10 cellular contexts compared by ENCODE assay signal in genomic region chr7:108347616-108348015, GRCh38.
A peak's percentile ranks its signal among the peaks of the same experiment; 100 is the strongest.
DNase-seq lines count a peak whose midpoint lies in the region; ATAC-seq and TF ChIP-seq lines count a peak whose summit lies in the region.
"Had no signal": no experiment of that assay in that cellular context is flagged by ENCODE, and none has a peak within 500 bp of the region (broad histone marks: within the 10 kb centered on the region; RNA-seq: fewer than 3 reads in every experiment).

No MANE protein-coding gene starts in this region.

- H3K4me3 Mint-ChIP-seq in GM23338 (no peak overlapping the region), endothelial cell (ENCODE audit: unreplicated experiment) (no peak overlapping the region), neural progenitor cell (no peak overlapping the region)
- H3K4me3 Mint-ChIP-seq: activated naive CD4-positive, alpha-beta T cell treated with anti-CD3 and anti-CD28 coated beads, Interleukin-2, amount 10 ng/mL, durations not matched to agents 7 days and 5 days had no signal

- H3K27me3 ChIP-seq in GM23338 (ENCODE audit: insufficient read depth) (no peaks in the 10 kb centered on the region), PC-3 (ENCODE audit: low read length) (no peaks in the 10 kb centered on the region), neural progenitor cell (no peaks in the 10 kb centered on the region)

- H3K4me3 ChIP-seq in GM23338 = no peak overlapping the region
- no peak overlapping the region for H3K4me3 ChIP-seq in PC-3 (ENCODE audit: low read length)
- no peak overlapping the region for H3K4me3 ChIP-seq in neural progenitor cell

- POLR2A ChIA-PET in PC-3 (lab: Charles Lee; ENCODE audit: unreplicated experiment) = no interaction called here
- POLR2A ChIA-PET in GM10248 (lab: Yijun Ruan, JAX) = interaction anchor here (0.6 kb wide), 2 partner anchors 34 to 211 kb away, joined by 3 to 7 read pairs; no protein-coding TSS in a partner anchor

- intact Hi-C loops in PC-3 (cut with micrococcal nuclease) = no loop called here

- DNase-seq in GM23338 (ENCODE audit: low spot score) = peak; percentile 96
- DNase-seq in PC-3 = peak; percentile 49
- peak; percentile 58 for DNase-seq in endothelial cell (ENCODE audit: low spot score)
- peak; percentile 89 for DNase-seq in neural progenitor cell (ENCODE audit: low spot score)
- no peak for DNase-seq in activated effector memory CD4-positive, alpha-beta T cell treated with Interleukin-2 at 50 U/mL for 16 hours
- DNase-seq in NCI-H510A treated with DMSO at 0.1 percent for 48 hours (lab: John Stamatoyannopoulos, UW) = no peak
- DNase-seq in activated T-cell treated with anti-CD3 and anti-CD28 coated beads for 4 hours = no peak
- no peak for DNase-seq in GM10248 (ENCODE audit: extremely low spot score)
- DNase-seq: activated naive CD4-positive, alpha-beta T cell treated with anti-CD3 and anti-CD28 coated beads, Interleukin-2, amount 10 ng/mL, durations not matched to agents 7 days and 5 days; DMS53 had no signal

- H3K27ac ChIP-seq in GM23338 (ENCODE audit: low read depth) = peak overlapping the region; percentile 55
- no peak overlapping the region for H3K27ac ChIP-seq in PC-3 (ENCODE audit: low read length)
- peak overlapping the region; percentile 67 for H3K27ac ChIP-seq in neural progenitor cell

- H3K9me2 ChIP-seq in GM23338 (ENCODE audit: insufficient read depth) = no peaks in the 10 kb centered on the region; the same call in 1 of the 2 replicates
- no peaks in the 10 kb centered on the region for H3K9me2 ChIP-seq in PC-3 (replicated peaks; ENCODE audit: low read length)

- H3K9me3 ChIP-seq in PC-3 (ENCODE audit: low read length) (no peaks in the 10 kb centered on the region), neural progenitor cell (ENCODE audit: low read depth) (no peaks in the 10 kb centered on the region)

- no peaks in the 10 kb centered on the region for H3K36me3 Mint-ChIP-seq in GM23338 (ENCODE audit: low read depth)
- no peaks in the 10 kb centered on the region for H3K36me3 Mint-ChIP-seq in endothelial cell (ENCODE audit: low read depth, unreplicated experiment)
- H3K36me3 Mint-ChIP-seq in neural progenitor cell = no peaks in the 10 kb centered on the region
- H3K36me3 Mint-ChIP-seq: activated naive CD4-positive, alpha-beta T cell treated with anti-CD3 and anti-CD28 coated beads, Interleukin-2, amount 10 ng/mL, durations not matched to agents 7 days and 5 days had no signal

- peaks cover 23% of the 10 kb centered on the region for H3K4me1 ChIP-seq in GM23338 (ENCODE audit: insufficient read depth)
- H3K4me1 ChIP-seq in PC-3 (ENCODE audit: insufficient read depth, low read length) = peaks cover 17% of the 10 kb centered on the region
- peaks cover 29% of the 10 kb centered on the region for H3K4me1 ChIP-seq in neural progenitor cell

- H3K9ac ChIP-seq in PC-3 (ENCODE audit: low read length) = no peak overlapping the region
- no peak overlapping the region for H3K9ac ChIP-seq in neural progenitor cell

- H4K20me1 ChIP-seq in GM23338 (replicated peaks; ENCODE audit: insufficient read depth) = no peaks in the 10 kb centered on the region
- H4K20me1 ChIP-seq in PC-3 (ENCODE audit: low read length) = no peaks in the 10 kb centered on the region
- H4K20me1 ChIP-seq in neural progenitor cell (ENCODE audit: low read depth) = peaks cover 12% of the 10 kb centered on the region

- H3K4me2 ChIP-seq in GM23338 (no peak overlapping the region), PC-3 (ENCODE audit: low read length) (no peak overlapping the region), neural progenitor cell (peak overlapping the region; percentile 47)

- CTCF ChIA-PET in PC-3 (lab: Charles Lee) = no interaction called here
- CTCF ChIA-PET in GM10248 (lab: Yijun Ruan, JAX) = interaction anchor here (1.1 to 3.1 kb wide), 5 partner anchors 11 to 84 kb away, joined by 3 to 8 read pairs (median 3); no protein-coding TSS in a partner anchor

- peak; percentile 100 for ATAC-seq in GM23338
- ATAC-seq in PC-3 = no peak

- H3K27me3 Mint-ChIP-seq in GM23338 (ENCODE audit: insufficient read depth, low read depth, poor library complexity) (peaks cover under 1% of the 10 kb centered on the region), endothelial cell (ENCODE audit: unreplicated experiment) (no peaks in the 10 kb centered on the region), neural progenitor cell (ENCODE audit: insufficient read depth, low read depth) (peaks cover 3% of the 10 kb centered on the region)
- H3K27me3 Mint-ChIP-seq: activated naive CD4-positive, alpha-beta T cell treated with anti-CD3 and anti-CD28 coated beads, Interleukin-2, amount 10 ng/mL, durations not matched to agents 7 days and 5 days had no signal

- H3K27ac Mint-ChIP-seq in GM23338 (no peak overlapping the region), endothelial cell (ENCODE audit: unreplicated experiment) (no peak overlapping the region), neural progenitor cell (no peak overlapping the region)
- H3K27ac Mint-ChIP-seq: activated naive CD4-positive, alpha-beta T cell treated with anti-CD3 and anti-CD28 coated beads, Interleukin-2, amount 10 ng/mL, durations not matched to agents 7 days and 5 days had no signal

- H3K9me3 Mint-ChIP-seq in GM23338 (no peaks in the 10 kb centered on the region; the same call in 2 of the 3 replicates), endothelial cell (ENCODE audit: unreplicated experiment) (no peaks in the 10 kb centered on the region), neural progenitor cell (no peaks in the 10 kb centered on the region)
- H3K9me3 Mint-ChIP-seq: activated naive CD4-positive, alpha-beta T cell treated with anti-CD3 and anti-CD28 coated beads, Interleukin-2, amount 10 ng/mL, durations not matched to agents 7 days and 5 days had no signal

- H3K36me3 ChIP-seq in GM23338 (ENCODE audit: insufficient read depth) (no peaks in the 10 kb centered on the region), PC-3 (ENCODE audit: low read depth, low read length) (no peaks in the 10 kb centered on the region), neural progenitor cell (no peaks in the 10 kb centered on the region)

- TF ChIP-seq CTCF in GM23338 (conservative IDR thresholded peaks at IDR 0.05; ENCODE audit: low read depth in 2 of 2) (no peak), PC-3 (conservative IDR thresholded peaks at IDR 0.05; ENCODE audit: low read depth, low read length) (no peak), endothelial cell (IDR thresholded peaks at IDR 0.05; ENCODE audit: unreplicated experiment) (no peak), neural progenitor cell (IDR thresholded peaks at IDR 0.05) (no peak), GM10248 (IDR thresholded peaks at IDR 0.05; ENCODE audit: control extremely low read depth, extremely low read depth, low read depth, missing control alignments) (no peak)

- no TSS peak for BruUV-seq in PC-3 (replicated peaks; lab: Mats Ljungman, UMichigan)

- H2AFZ ChIP-seq in GM23338 (no peak overlapping the region), PC-3 (ENCODE audit: low read length) (no peak overlapping the region), neural progenitor cell (replicated peaks) (no peak overlapping the region)

- peaks cover 24% of the 10 kb centered on the region for H3K4me1 Mint-ChIP-seq in GM23338
- no peaks in the 10 kb centered on the region for H3K4me1 Mint-ChIP-seq in endothelial cell (ENCODE audit: unreplicated experiment)
- H3K4me1 Mint-ChIP-seq in neural progenitor cell = peaks cover 25% of the 10 kb centered on the region
- H3K4me1 Mint-ChIP-seq: activated naive CD4-positive, alpha-beta T cell treated with anti-CD3 and anti-CD28 coated beads, Interleukin-2, amount 10 ng/mL, durations not matched to agents 7 days and 5 days had no signal

- H3K79me2 ChIP-seq in GM23338 (replicated peaks; ENCODE audit: insufficient read depth) (no peaks in the 10 kb centered on the region), PC-3 (ENCODE audit: low read length) (no peaks in the 10 kb centered on the region), neural progenitor cell (ENCODE audit: low read depth) (no peaks in the 10 kb centered on the region)

- H3F3A ChIP-seq in GM23338 (replicated peaks; ENCODE audit: low read depth) (no peaks in the 10 kb centered on the region), PC-3 (ENCODE audit: low read length, unreplicated experiment) (no peaks in the 10 kb centered on the region), neural progenitor cell (ENCODE audit: low read depth) (peaks cover 23% of the 10 kb centered on the region)

TF ChIP-seq in GM23338, 12 proteins besides CTCF, POLR2A, EP300 and RAD21 (continues in another document):
- peak; percentile 94 for TF ChIP-seq REST (IDR thresholded peaks at IDR 0.05; ENCODE audit: unreplicated experiment)

Comparison
In these comparisons a context has a peak if more than half of its experiments do, and no peak if none do; other contexts are left out.
1. DNase-seq: peak in GM23338 (single experiment), PC-3 (single experiment), endothelial cell (single experiment) and neural progenitor cell (single experiment); none in activated effector memory CD4-positive, alpha-beta T cell treated with Interleukin-2 at 50 U/mL for 16 hours (single experiment), NCI-H510A treated with DMSO at 0.1 percent for 48 hours (single experiment), activated T-cell treated with anti-CD3 and anti-CD28 coated beads for 4 hours (single experiment) and GM10248 (single experiment).